8 cellular contexts compared by ENCODE assay signal in genomic region chr12:8045952-8046944, GRCh38. TPM values are rescaled to one million over a fixed set of nuclear protein-coding genes. Genes with fewer than 3 reads are reported as not detected.
DNase-seq lines count a peak whose midpoint lies in the region; ATAC-seq and TF ChIP-seq lines count a peak whose summit lies in the region.

No MANE protein-coding gene starts in this region.

- no peaks in the 10 kb centered on the region for H3K79me2 ChIP-seq in OCI-LY1 (ENCODE audit: insufficient read depth, low read length)

- ATAC-seq in natural killer cell (peak; percentile 87 to 94 (median 90)), GM19455 (IDR thresholded peaks at IDR 0.05; ENCODE audit: unreplicated experiment) (no peak)

- H3K27ac ChIP-seq in OCI-LY1 (ENCODE audit: low read depth, low read length, poor library complexity, severe bottlenecking) (no peak overlapping the region), esophagus squamous epithelium (no peak overlapping the region)

- no peak overlapping the region for H2AFZ ChIP-seq in OCI-LY1 (ENCODE audit: low read length)

- H3K36me3 Mint-ChIP-seq in natural killer cell = peaks cover 27% of the 10 kb centered on the region

- H3F3A ChIP-seq in OCI-LY1 (ENCODE audit: insufficient read depth, low read length) = no peaks in the 10 kb centered on the region

- H3K27me3 ChIP-seq in OCI-LY1 (ENCODE audit: insufficient read depth, low read length) (no peaks in the 10 kb centered on the region), esophagus squamous epithelium (no peaks in the 10 kb centered on the region)

- H3K4me1 Mint-ChIP-seq in natural killer cell = peaks cover 0 to 5% of the 10 kb centered on the region in 2 donors

- no peaks in the 10 kb centered on the region for H3K9me3 ChIP-seq in OCI-LY1 (ENCODE audit: low read length)
- H3K9me3 ChIP-seq in esophagus squamous epithelium = no peaks in the 10 kb centered on the region

- H3K9me2 ChIP-seq in OCI-LY1 (ENCODE audit: low read depth, low read length) = no peaks in the 10 kb centered on the region

- no peak for TF ChIP-seq POLR2A in esophagus squamous epithelium (IDR thresholded peaks at IDR 0.05)

- 0 out of 2 replicates have a peak, but pooled peaks cover 6% of the 10 kb centered on the region for H3K36me3 ChIP-seq in OCI-LY1 (ENCODE audit: insufficient read depth, low read length)
- H3K36me3 ChIP-seq in esophagus squamous epithelium = peaks cover 19 to 100% (median 53%) of the 10 kb centered on the region in 3 donors

- WGBS in esophagus squamous epithelium, 2 donors = 44% methylated on average over 8 of the region's 8 CpGs

- H3K9ac ChIP-seq in OCI-LY1 (ENCODE audit: low read length) = no peak overlapping the region

- H3K4me3 Mint-ChIP-seq in natural killer cell = no peak overlapping the region

- intact Hi-C loops in esophagus squamous epithelium (cut with DNase I) = no loop called here
- intact Hi-C loops in natural killer cell (cut with micrococcal nuclease) = loop anchor here (1.0 kb wide), 2 partner anchors 32 to 36 kb away; partner anchors contain the start of gene NECAP1

- H3K4me3 ChIP-seq in OCI-LY1 (ENCODE audit: low read depth, low read length, poor library complexity, severe bottlenecking) (no peak overlapping the region), esophagus squamous epithelium (no peak overlapping the region)

- no peaks in the 10 kb centered on the region for H3K9me3 Mint-ChIP-seq in natural killer cell

- H3K27ac Mint-ChIP-seq in natural killer cell = no peak overlapping the region

- peak; percentile 83 for TF ChIP-seq CTCF in OCI-LY1 (IDR thresholded peaks at IDR 0.05; ENCODE audit: low read length)
- TF ChIP-seq CTCF in esophagus squamous epithelium (IDR thresholded peaks at IDR 0.05) = peak; percentile 63 to 80 (median 68)
- TF ChIP-seq CTCF in natural killer cell (IDR thresholded peaks at IDR 0.05) = peak; percentile 87

- H3K4me1 ChIP-seq in OCI-LY1 (ENCODE audit: insufficient read depth, low read length, severe bottlenecking) (no peaks in the 10 kb centered on the region), esophagus squamous epithelium (peaks cover 0 to 3% (median 0%) of the 10 kb centered on the region in 3 donors)

- DNase-seq in Caki2 (ENCODE audit: low read depth) (peak; percentile 56), HPDE6-E6E7 (ENCODE audit: extremely low spot score) (peak; percentile 69), activated T-cell treated with anti-CD3 and anti-CD28 coated beads for 4 hours (peak; percentile 84), esophagus squamous epithelium (lab: John Stamatoyannopoulos, UW) (no peak), natural killer cell (peak; percentile 73)
- peak; percentile 53 to 82 (median 72) for DNase-seq in stimulated activated naive CD4-positive, alpha-beta T cell (lab: John Stamatoyannopoulos, UW)

- in situ Hi-C loops in Caki2 (cut with HindIII; ENCODE audit: low pct_unique_long_range_greater_than_20kb, low sequenced_read_pairs) = no loop called here

- H3K4me2 ChIP-seq in OCI-LY1 (ENCODE audit: low read length) = no peak overlapping the region

- H3K27me3 Mint-ChIP-seq in natural killer cell (ENCODE audit: low read depth in 2 of 2) = no peaks in the 10 kb centered on the region

- no peaks in the 10 kb centered on the region for H4K20me1 ChIP-seq in OCI-LY1 (ENCODE audit: insufficient read depth, low read length)

RNA-seq across cellular contexts. Expression of gene FOXJ2, which starts 13.7 kb away (rescaled TPM):
- total RNA-seq in Caki2 (2014; rRNA removed; shearing (Covaris generic); ENCODE audit: low replicate concordance) = 2.6 and 5.8 TPM in 2 replicates
- 10 to 100 TPM in 1 of 4 donors, 1 to 10 TPM in 3; 5.9 to 11.8 (median 7.7) TPM for total RNA-seq in esophagus squamous epithelium
- 10 to 100 TPM; 27.8 to 28.5 (median 28.4) TPM for total RNA-seq in natural killer cell

RNA-seq across cellular contexts. Expression of gene C3AR1, which starts 19.9 kb away (rescaled TPM):
- total RNA-seq in Caki2 (2014; rRNA removed; shearing (Covaris generic); ENCODE audit: low replicate concordance) = not detected in 2 replicates
- total RNA-seq in esophagus squamous epithelium (1 to 10 TPM in 3 of 4 donors, under 1 TPM in 1; 0.15 to 9.5 (median 4.7) TPM), natural killer cell (10 to 100 TPM in 2 of 3 donors, 1 to 10 TPM in 1; 9.5 to 16.9 (median 13.0) TPM)

RNA-seq across cellular contexts. Expression of gene NECAP1, which starts 35.8 kb away (rescaled TPM):
- 23.0 and 26.5 TPM in 2 replicates for total RNA-seq in Caki2 (2014; rRNA removed; shearing (Covaris generic); ENCODE audit: low replicate concordance)
- 10 to 100 TPM; 18.8 to 27.3 (median 23.5) TPM for total RNA-seq in esophagus squamous epithelium
- 100 to 1,000 TPM; 100 to 122 (median 115) TPM for total RNA-seq in natural killer cell
